13 cellular contexts compared by ENCODE assay signal in genomic region chr3:33392703-33393125, GRCh38. TPM values are rescaled to one million over a fixed set of nuclear protein-coding genes. Genes with fewer than 3 reads are reported as not detected.
DNase-seq lines count a peak whose midpoint lies in the region; ATAC-seq and TF ChIP-seq lines count a peak whose summit lies in the region.
"Had no signal": no experiment of that assay in that cellular context is flagged by ENCODE, and none has a peak within 500 bp of the region (broad histone marks: within the 10 kb centered on the region; RNA-seq: fewer than 3 reads in every experiment).

No MANE protein-coding gene starts in this region.

- H3K9me3 ChIP-seq in SJSA1 (replicated peaks): no peaks in the 10 kb centered on the region
- H3K9me3 ChIP-seq: BLaER1 had no signal

- no peak overlapping the region for H3K4me3 ChIP-seq in SJSA1
- H3K4me3 ChIP-seq: BLaER1 had no signal

- H3K27me3 ChIP-seq in SJSA1 (replicated peaks): no peaks in the 10 kb centered on the region
- H3K27me3 ChIP-seq: BLaER1 had no signal

- peak overlapping the region; percentile 64 for H3K27ac Mint-ChIP-seq in activated T-cell treated with anti-CD3 and anti-CD28 coated beads, Interleukin-2, amount 50 U/mL, for 24 hours
- H3K27ac Mint-ChIP-seq in stimulated activated effector memory CD8-positive, alpha-beta T cell treated with anti-CD3 and anti-CD28 coated beads, Interleukin-12 subunit alpha, Interleukin-12 subunit beta, amount 100 ng/mL, for 72 hours: peak overlapping the region; percentile 89

- peak overlapping the region; percentile 43 for H3K27ac ChIP-seq in SJSA1
- H3K27ac ChIP-seq: BLaER1 had no signal

- DNase-seq in activated T-cell treated with anti-CD3 and anti-CD28 coated beads, Interleukin-2, amount 50 U/mL, for 24 hours: no peak
- DNase-seq in activated T-cell treated with anti-CD3 and anti-CD28 coated beads, Interleukin-2, amount 50 U/mL, for 4 hours: no peak
- DNase-seq in SJSA1 (ENCODE audit: low read depth in 1 of 2, low spot score in 2 of 2) (peak; percentile 74 to 84), fibroblast of gingiva (ENCODE audit: low read depth) (peak; percentile 81), GM10266 (ENCODE audit: extremely low spot score) (no peak), inferior parietal cortex (ENCODE audit: extremely low spot score) (no peak), superior temporal gyrus (ENCODE audit: extremely low spot score) (no peak)
- DNase-seq in stimulated activated effector memory CD8-positive, alpha-beta T cell treated with anti-CD3 and anti-CD28 coated beads, Interleukin-12 subunit alpha, Interleukin-12 subunit beta, amount 100 ng/mL, for 72 hours (ENCODE audit: low spot score in 2 of 2): no peak
- DNase-seq: activated CD8-positive, alpha-beta memory T cell treated with anti-CD3 and anti-CD28 coated beads for 24 hours; NCI-H1694 treated with DMSO at 0.1 percent for 48 hours; retina had no signal

- peaks cover 17% of the 10 kb centered on the region for H3K4me1 Mint-ChIP-seq in activated T-cell treated with anti-CD3 and anti-CD28 coated beads, Interleukin-2, amount 50 U/mL, for 24 hours (ENCODE audit: low read depth)
- peaks cover 3% of the 10 kb centered on the region for H3K4me1 Mint-ChIP-seq in activated T-cell treated with anti-CD3 and anti-CD28 coated beads, Interleukin-2, amount 50 U/mL, for 4 hours (ENCODE audit: low read depth)
- peaks cover 11% of the 10 kb centered on the region for H3K4me1 Mint-ChIP-seq in stimulated activated effector memory CD8-positive, alpha-beta T cell treated with anti-CD3 and anti-CD28 coated beads, Interleukin-12 subunit alpha, Interleukin-12 subunit beta, amount 100 ng/mL, for 72 hours

- no peaks in the 10 kb centered on the region for H3K9me3 Mint-ChIP-seq in activated T-cell treated with anti-CD3 and anti-CD28 coated beads, Interleukin-2, amount 50 U/mL, for 24 hours
- H3K9me3 Mint-ChIP-seq in activated T-cell treated with anti-CD3 and anti-CD28 coated beads, Interleukin-2, amount 50 U/mL, for 4 hours: no peaks in the 10 kb centered on the region
- H3K9me3 Mint-ChIP-seq in stimulated activated effector memory CD8-positive, alpha-beta T cell treated with anti-CD3 and anti-CD28 coated beads, Interleukin-12 subunit alpha, Interleukin-12 subunit beta, amount 100 ng/mL, for 72 hours: no peaks in the 10 kb centered on the region

- no peak for TF ChIP-seq CTCF in GM10266 (IDR thresholded peaks at IDR 0.05; ENCODE audit: control insufficient read depth, insufficient read depth, low read depth, missing control alignments)

- ATAC-seq in activated T-cell treated with anti-CD3 and anti-CD28 coated beads, Interleukin-2, amount 50 U/mL, for 4 hours: no peak
- no peak for ATAC-seq in stimulated activated effector memory CD8-positive, alpha-beta T cell treated with anti-CD3 and anti-CD28 coated beads, Interleukin-12 subunit alpha, Interleukin-12 subunit beta, amount 100 ng/mL, for 72 hours
- ATAC-seq: Right ventricle myocardium inferior had no signal

- peaks cover 85% of the 10 kb centered on the region for H3K36me3 ChIP-seq in SJSA1

- no peaks in the 10 kb centered on the region for H3K27me3 Mint-ChIP-seq in activated T-cell treated with anti-CD3 and anti-CD28 coated beads, Interleukin-2, amount 50 U/mL, for 24 hours
- no peaks in the 10 kb centered on the region for H3K27me3 Mint-ChIP-seq in activated T-cell treated with anti-CD3 and anti-CD28 coated beads, Interleukin-2, amount 50 U/mL, for 4 hours (ENCODE audit: low read depth)

- H3K36me3 Mint-ChIP-seq in activated T-cell treated with anti-CD3 and anti-CD28 coated beads, Interleukin-2, amount 50 U/mL, for 24 hours (ENCODE audit: low read depth): peaks cover 91% of the 10 kb centered on the region
- H3K36me3 Mint-ChIP-seq in activated T-cell treated with anti-CD3 and anti-CD28 coated beads, Interleukin-2, amount 50 U/mL, for 4 hours (ENCODE audit: insufficient read depth): peaks cover 63% of the 10 kb centered on the region
- peaks cover 96% of the 10 kb centered on the region for H3K36me3 Mint-ChIP-seq in stimulated activated effector memory CD8-positive, alpha-beta T cell treated with anti-CD3 and anti-CD28 coated beads, Interleukin-12 subunit alpha, Interleukin-12 subunit beta, amount 100 ng/mL, for 72 hours

- no peak overlapping the region for H3K4me3 Mint-ChIP-seq in activated T-cell treated with anti-CD3 and anti-CD28 coated beads, Interleukin-2, amount 50 U/mL, for 24 hours
- H3K4me3 Mint-ChIP-seq in activated T-cell treated with anti-CD3 and anti-CD28 coated beads, Interleukin-2, amount 50 U/mL, for 4 hours: no peak overlapping the region
- H3K4me3 Mint-ChIP-seq in stimulated activated effector memory CD8-positive, alpha-beta T cell treated with anti-CD3 and anti-CD28 coated beads, Interleukin-12 subunit alpha, Interleukin-12 subunit beta, amount 100 ng/mL, for 72 hours: no peak overlapping the region

- H3K4me1 ChIP-seq in SJSA1 (replicated peaks): peaks cover 23% of the 10 kb centered on the region
- H3K4me1 ChIP-seq: BLaER1 had no signal

RNA-seq across cellular contexts. Expression of gene UBP1, which starts 47.5 kb away (rescaled TPM):
- 10 to 100 TPM; 64.2 to 69.7 (median 69.0) TPM for total RNA-seq in activated T-cell treated with anti-CD3 and anti-CD28 coated beads, Interleukin-2, amount 50 U/mL, for 4 hours
- total RNA-seq in SJSA1 (2014; rRNA removed; shearing (Covaris generic)): 14.9 and 20.8 TPM in 2 replicates

Comparison
In these comparisons a context has a peak if more than half of its experiments do, and no peak if none do; other contexts are left out.
1. DNase-seq: peak in SJSA1 (2 of 2) and fibroblast of gingiva (single experiment); none in activated T-cell treated with anti-CD3 and anti-CD28 coated beads, Interleukin-2, amount 50 U/mL, for 24 hours (single experiment), activated T-cell treated with anti-CD3 and anti-CD28 coated beads, Interleukin-2, amount 50 U/mL, for 4 hours (single experiment), stimulated activated effector memory CD8-positive, alpha-beta T cell treated with anti-CD3 and anti-CD28 coated beads, Interleukin-12 subunit alpha, Interleukin-12 subunit beta, amount 100 ng/mL, for 72 hours (0 of 2), GM10266 (single experiment), inferior parietal cortex (single experiment) and superior temporal gyrus (single experiment).